Comparison of ENCODE assay signal across 15 cellular contexts in the genomic region with DNA sequence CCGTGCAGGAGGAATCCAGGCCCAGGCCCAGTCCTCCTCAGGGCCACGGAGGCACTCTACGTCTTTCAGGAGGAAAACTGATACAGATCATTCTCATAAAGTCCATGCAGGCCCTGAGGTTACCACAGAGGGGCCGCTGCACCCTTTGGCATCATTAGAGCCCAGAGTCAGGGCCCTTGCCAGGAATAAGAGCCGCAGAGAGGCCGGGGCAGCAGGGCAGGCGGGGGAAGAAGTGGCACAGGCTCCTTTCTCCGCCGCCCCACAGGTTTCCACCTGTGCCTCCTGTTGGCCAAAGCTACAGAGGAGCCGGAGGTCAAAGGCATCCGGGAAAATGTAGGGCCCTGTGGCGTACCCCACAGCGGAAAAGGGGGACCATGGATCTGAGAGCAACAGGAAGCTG.
DNase-seq lines count a peak whose midpoint lies in the region; ATAC-seq, FAIRE-seq and TF ChIP-seq lines count a peak whose summit lies in the region.
"Had no signal": no experiment of that assay in that cellular context is flagged by ENCODE, and none has a peak within 500 bp of the region (broad histone marks: within the 10 kb centered on the region; RNA-seq: fewer than 3 reads in every experiment).

No MANE protein-coding gene starts in this region.

- H3K27me3 ChIP-seq in left lung = no peaks in the 10 kb centered on the region

- no peaks in the 10 kb centered on the region for H3K36me3 Mint-ChIP-seq in osteocyte (ENCODE audit: unreplicated experiment)
- H3K36me3 Mint-ChIP-seq: CD14-positive monocyte; CD8-positive, alpha-beta T cell had no signal

- intact Hi-C loops in kidney (cut with DNase I) = no loop called here
- intact Hi-C loops in left lung (cut with DNase I) = no loop called here

- TF ChIP-seq CTCF in coronary artery (IDR thresholded peaks at IDR 0.05) = no peak
- TF ChIP-seq CTCF in kidney (IDR thresholded peaks at IDR 0.05; ENCODE audit: borderline replicate concordance, extremely low read depth, insufficient read depth) = no peak
- no peak for TF ChIP-seq CTCF in osteocyte (IDR thresholded peaks at IDR 0.05)
- TF ChIP-seq CTCF in left lung (IDR thresholded peaks at IDR 0.05) = no peak

- no peak overlapping the region for H3K4me3 ChIP-seq in coronary artery
- no peak overlapping the region for H3K4me3 ChIP-seq in kidney (ENCODE audit: low read length in 2 of 2)
- no peak overlapping the region for H3K4me3 ChIP-seq in left lung
- H3K4me3 ChIP-seq: A549, HAP-1 had no signal

- FAIRE-seq in kidney (lab: Jason Lieb, UNC) (no peak), RCC 7860 (lab: Jason Lieb, UNC) (no peak)
- FAIRE-seq: A549, H1 had no signal

- H3K27ac ChIP-seq in coronary artery (no peak overlapping the region), kidney (ENCODE audit: low read depth in 2 of 2, low read length in 2 of 2) (no peak overlapping the region), left lung (no peak overlapping the region)
- H3K27ac ChIP-seq: A549 had no signal

- no peaks in the 10 kb centered on the region for H3K9me3 ChIP-seq in kidney (ENCODE audit: control insufficient read depth in 1 of 2, low read length in 2 of 2)
- H3K9me3 ChIP-seq in left lung = no peaks in the 10 kb centered on the region
- H3K9me3 ChIP-seq: A549, BE2C, Caco-2, HAP-1 had no signal

- H3K27ac Mint-ChIP-seq in osteocyte (ENCODE audit: unreplicated experiment) = no peak overlapping the region
- H3K27ac Mint-ChIP-seq: CD14-positive monocyte; CD8-positive, alpha-beta T cell had no signal

- no peaks in the 10 kb centered on the region for H3K27me3 Mint-ChIP-seq in osteocyte (ENCODE audit: unreplicated experiment)

- H3K4me3 Mint-ChIP-seq in osteocyte (ENCODE audit: unreplicated experiment) = no peak overlapping the region
- H3K4me3 Mint-ChIP-seq: CD14-positive monocyte; CD8-positive, alpha-beta T cell had no signal

- H3K36me3 ChIP-seq in kidney (ENCODE audit: control insufficient read depth in 1 of 2, insufficient read depth in 2 of 2, low read length in 2 of 2) (no peaks in the 10 kb centered on the region), left lung (no peaks in the 10 kb centered on the region)
- H3K36me3 ChIP-seq: BE2C, HAP-1 had no signal

- peaks cover 6% of the 10 kb centered on the region for H3K9me3 Mint-ChIP-seq in osteocyte (ENCODE audit: unreplicated experiment)
- H3K9me3 Mint-ChIP-seq: CD8-positive, alpha-beta T cell had no signal

- no peak overlapping the region for H3K9ac ChIP-seq in kidney (ENCODE audit: low read length in 2 of 2)

- ATAC-seq in left lung = no peak
- ATAC-seq: A549; CD8-positive, alpha-beta T cell had no signal

- H3K4me1 ChIP-seq in kidney (ENCODE audit: control insufficient read depth in 1 of 2, insufficient read depth in 1 of 2, low read depth in 1 of 2, low read length in 2 of 2) = no peaks in the 10 kb centered on the region
- H3K4me1 ChIP-seq in left lung = no peaks in the 10 kb centered on the region
- H3K4me1 ChIP-seq: A549, BE2C, Caco-2, HAP-1 had no signal

- no peaks in the 10 kb centered on the region for H3K4me1 Mint-ChIP-seq in osteocyte (ENCODE audit: unreplicated experiment)

- peak; percentile 29 for DNase-seq in coronary artery (ENCODE audit: low spot score)
- peak; percentile 36 for DNase-seq in kidney
- DNase-seq in osteocyte (ENCODE audit: extremely low spot score, unreplicated experiment) = peak; percentile 78
- no peak for DNase-seq in RCC 7860 (ENCODE audit: low spot score)
- DNase-seq in left lung = no peak
- no peak for DNase-seq in DMS153 treated with DMSO at 0.1 percent for 48 hours (lab: John Stamatoyannopoulos, UW; ENCODE audit: unreplicated experiment)
- DNase-seq: BE2C; CD8-positive, alpha-beta T cell; DMS53; GF-D8 had no signal

Comparison
In these comparisons a context has a peak if more than half of its experiments do, and no peak if none do; other contexts are left out.
1. DNase-seq: peak in coronary artery (single experiment), kidney (single experiment) and osteocyte (single experiment); none in RCC 7860 (single experiment), left lung (0 of 2) and DMS153 treated with DMSO at 0.1 percent for 48 hours (single experiment).